In genomic region chr12:54154708-54155316, GRCh38 we compare ENCODE assay signal across 20 cellular contexts. TPM values are rescaled to one million over a fixed set of nuclear protein-coding genes. Genes with fewer than 3 reads are reported as not detected.
DNase-seq lines count a peak whose midpoint lies in the region; ATAC-seq and TF ChIP-seq lines count a peak whose summit lies in the region.
"Had no signal": no experiment of that assay in that cellular context is flagged by ENCODE, and none has a peak within 500 bp of the region (broad histone marks: within the 10 kb centered on the region; RNA-seq: fewer than 3 reads in every experiment).

No MANE protein-coding gene starts in this region.

- H4K20me1 ChIP-seq in osteoblast (ENCODE audit: insufficient read depth, low read length): no peaks in the 10 kb centered on the region

- H3K36me3 ChIP-seq in osteoblast (ENCODE audit: insufficient read depth, low read length): no peaks in the 10 kb centered on the region
- H3K36me3 ChIP-seq: BE2C had no signal

- H3K4me1 ChIP-seq in osteoblast (ENCODE audit: insufficient read depth, low read length): peaks cover 11% of the 10 kb centered on the region

- H3K27me3 ChIP-seq in osteoblast (ENCODE audit: insufficient read depth, low read length): no peaks in the 10 kb centered on the region
- H3K27me3 ChIP-seq: BE2C had no signal

- H2AFZ ChIP-seq in osteoblast (ENCODE audit: low read length): no peak overlapping the region

- ATAC-seq in HG02763 (IDR thresholded peaks at IDR 0.05; ENCODE audit: unreplicated experiment) (no peak), GM18867 (IDR thresholded peaks at IDR 0.05; ENCODE audit: unreplicated experiment) (no peak)

- DNase-seq in NCI-H69 (lab: John Stamatoyannopoulos, UW) (peak; percentile 43), fibroblast of peridontal ligament (ENCODE audit: extremely low read depth) (peak; percentile 16), osteoblast (ENCODE audit: insufficient read length, low spot score, missing footprints) (peak; percentile 77), GM10266 (ENCODE audit: extremely low spot score) (no peak), NCI-H1930 (lab: John Stamatoyannopoulos, UW) (no peak)
- DNase-seq: BE2C, GOT3, HCEC 1CT, Karpas-422, NCI-H1092 treated with DMSO at 0.1 percent for 48 hours, NCI-H1436, NCI-H187, NCI-H2171 treated with DMSO at 0.1 percent for 48 hours, NCI-H524, NCI-H774, SIG-M5 had no signal

- H3K4me3 ChIP-seq in osteoblast (ENCODE audit: insufficient read depth, low read length): no peak overlapping the region
- H3K4me3 ChIP-seq: SK-N-MC had no signal

- no peak overlapping the region for H3K4me2 ChIP-seq in osteoblast (ENCODE audit: insufficient read depth, low read length)

- H3K27ac ChIP-seq in osteoblast (ENCODE audit: low read depth, low read length): no peak overlapping the region
- H3K27ac ChIP-seq: HL-60, SK-N-MC had no signal

- TF ChIP-seq CTCF in osteoblast (IDR thresholded peaks at IDR 0.05; ENCODE audit: extremely low read depth, low read depth, low read length) (no peak), GM10266 (IDR thresholded peaks at IDR 0.05; ENCODE audit: control insufficient read depth, insufficient read depth, low read depth, missing control alignments) (no peak)

- H3K9me3 ChIP-seq in osteoblast (ENCODE audit: low read depth, low read length): no peaks in the 10 kb centered on the region
- H3K9me3 ChIP-seq: BE2C had no signal

- H3K79me2 ChIP-seq in osteoblast (ENCODE audit: insufficient read depth, low read length): no peaks in the 10 kb centered on the region

RNA-seq across cellular contexts. Expression of gene SMUG1, which starts 34.0 kb away (rescaled TPM):
- 23.5 and 36.5 TPM in 2 replicates for total RNA-seq in osteoblast

Comparison
In these comparisons a context has a peak if more than half of its experiments do, and no peak if none do; other contexts are left out.
1. DNase-seq: peak in NCI-H69 (single experiment), fibroblast of peridontal ligament (single experiment) and osteoblast (single experiment); none in GM10266 (single experiment) and NCI-H1930 (0 of 2).